Comparison of ENCODE assay signal across 1 cellular context in the genomic region with DNA sequence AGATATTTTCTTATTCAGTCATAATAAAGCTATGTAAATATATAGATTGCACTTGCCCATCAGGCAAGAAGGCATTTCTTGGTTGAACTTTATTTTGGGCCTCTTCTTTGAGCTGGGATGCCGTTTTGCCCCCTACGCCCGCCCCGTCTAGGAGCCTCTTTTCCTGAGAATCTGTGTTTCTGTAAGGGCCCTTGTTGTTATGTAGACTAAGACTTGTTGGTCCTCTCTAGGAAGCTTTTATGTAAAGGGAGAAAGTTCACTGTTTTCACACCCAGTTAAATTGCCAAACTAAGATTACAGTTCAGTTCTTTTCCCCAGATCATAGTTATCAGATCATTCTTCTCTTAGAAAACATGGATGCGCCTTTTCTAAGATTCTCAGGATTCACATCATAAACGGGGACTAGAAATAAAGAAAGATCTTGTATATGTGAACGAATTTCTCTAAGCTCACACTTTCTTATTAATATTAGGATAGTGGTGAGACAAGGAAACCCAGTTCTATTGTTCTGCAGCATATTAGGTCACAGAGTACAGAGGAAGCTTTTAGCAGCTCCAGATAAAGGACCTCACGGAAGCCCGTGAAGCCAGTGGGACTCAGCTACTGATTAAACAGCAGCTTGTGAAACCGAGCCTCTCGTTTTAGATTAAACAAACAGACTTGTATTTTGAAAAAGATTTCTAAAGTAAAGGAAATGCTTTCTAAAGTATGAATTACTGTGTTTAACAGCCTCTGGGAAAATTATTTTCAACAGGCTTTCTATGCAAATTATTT.
A peak's percentile ranks its signal among the peaks of the same experiment; 100 is the strongest.
TF ChIP-seq lines count a peak whose summit lies in the region.

No MANE protein-coding gene starts in this region.

TF ChIP-seq in HepG2, 621 proteins besides CTCF, POLR2A, EP300 and RAD21 (continued from another document):
- TF ChIP-seq ZNF607 (CRISPR knock-in tag; IDR thresholded peaks at IDR 0.05; ENCODE audit: borderline replicate concordance) (no peak), NR2F2 (IDR thresholded peaks at IDR 0.05; ENCODE audit: borderline replicate concordance, low read depth) (no peak), ZNF747 (CRISPR knock-in tag; IDR thresholded peaks at IDR 0.05; ENCODE audit: borderline replicate concordance) (no peak), EEA1 (CRISPR knock-in tag; IDR thresholded peaks at IDR 0.05; ENCODE audit: borderline replicate concordance) (no peak), PLSCR1 (CRISPR knock-in tag; IDR thresholded peaks at IDR 0.05; ENCODE audit: borderline replicate concordance) (no peak), ISL2 (CRISPR knock-in tag; IDR thresholded peaks at IDR 0.05) (peak; percentile 66), ZNF547 (CRISPR knock-in tag; IDR thresholded peaks at IDR 0.05) (no peak), KDM5A (IDR thresholded peaks at IDR 0.05; ENCODE audit: borderline replicate concordance, low read length) (no peak), ZNF230 (CRISPR knock-in tag; IDR thresholded peaks at IDR 0.05) (no peak), NRL (CRISPR knock-in tag; IDR thresholded peaks at IDR 0.05; ENCODE audit: borderline replicate concordance) (no peak), HCFC1 (IDR thresholded peaks at IDR 0.05; ENCODE audit: low read depth, low read length) (no peak), WIZ (CRISPR knock-in tag; IDR thresholded peaks at IDR 0.05) (no peak), ZNF761 (CRISPR knock-in tag; conservative IDR thresholded peaks at IDR 0.05) (no peak), NFIC (IDR thresholded peaks at IDR 0.05; ENCODE audit: low read length) (no peak), ZNF264 (CRISPR knock-in tag; IDR thresholded peaks at IDR 0.05) (no peak), ASH2L (IDR thresholded peaks at IDR 0.05; ENCODE audit: insufficient read length, low read depth, low read length) (no peak), MEIS2 (CRISPR knock-in tag; IDR thresholded peaks at IDR 0.05) (no peak), HNF4A (CRISPR knock-in tag; IDR thresholded peaks at IDR 0.05) (peak; percentile 35), BRD4 (CRISPR knock-in tag; IDR thresholded peaks at IDR 0.05) (no peak), NR1H2 (CRISPR knock-in tag; IDR thresholded peaks at IDR 0.05; ENCODE audit: borderline replicate concordance, low read depth) (no peak), ZNF766 (CRISPR knock-in tag; IDR thresholded peaks at IDR 0.05; ENCODE audit: borderline replicate concordance) (no peak), ZNF337 (CRISPR knock-in tag; IDR thresholded peaks at IDR 0.05; ENCODE audit: borderline replicate concordance, low read depth) (no peak), CREB1 (IDR thresholded peaks at IDR 0.05) (no peak), CREB1 (CRISPR knock-in tag; IDR thresholded peaks at IDR 0.05) (peak; percentile 47), HMG20A (CRISPR knock-in tag; IDR thresholded peaks at IDR 0.05; ENCODE audit: borderline replicate concordance) (peak; percentile 30; the same call in 1 of the 2 replicates), KDM1A (CRISPR knock-in tag; IDR thresholded peaks at IDR 0.05) (no peak), NFIB (CRISPR knock-in tag; IDR thresholded peaks at IDR 0.05; ENCODE audit: borderline replicate concordance) (no peak), FOXA3 (CRISPR knock-in tag; IDR thresholded peaks at IDR 0.05) (peak; percentile 52; the same call in 1 of the 2 replicates), RFX3 (CRISPR knock-in tag; IDR thresholded peaks at IDR 0.05) (no peak), ZNF768 (CRISPR knock-in tag; IDR thresholded peaks at IDR 0.05) (no peak), ERF (CRISPR knock-in tag; IDR thresholded peaks at IDR 0.05) (no peak), THAP8 (CRISPR knock-in tag; IDR thresholded peaks at IDR 0.05; ENCODE audit: borderline replicate concordance) (no peak), SNRNP70 (IDR thresholded peaks at IDR 0.05; ENCODE audit: low read depth, low read length) (no peak), ZNF792 (CRISPR knock-in tag; IDR thresholded peaks at IDR 0.05) (no peak), ZNF501 (CRISPR knock-in tag; IDR thresholded peaks at IDR 0.05) (no peak), HDAC6 (IDR thresholded peaks at IDR 0.05; ENCODE audit: low read depth, low read length) (no peak)
- TF ChIP-seq, protein P1, sequence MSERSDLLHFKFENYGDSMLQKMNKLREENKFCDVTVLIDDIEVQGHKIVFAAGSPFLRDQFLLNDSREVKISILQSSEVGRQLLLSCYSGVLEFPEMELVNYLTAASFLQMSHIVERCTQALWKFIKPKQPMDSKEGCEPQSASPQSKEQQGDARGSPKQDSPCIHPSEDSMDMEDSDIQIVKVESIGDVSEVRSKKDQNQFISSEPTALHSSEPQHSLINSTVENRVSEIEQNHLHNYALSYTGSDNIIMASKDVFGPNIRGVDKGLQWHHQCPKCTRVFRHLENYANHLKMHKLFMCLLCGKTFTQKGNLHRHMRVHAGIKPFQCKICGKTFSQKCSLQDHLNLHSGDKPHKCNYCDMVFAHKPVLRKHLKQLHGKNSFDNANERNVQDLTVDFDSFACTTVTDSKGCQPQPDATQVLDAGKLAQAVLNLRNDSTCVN (CRISPR knock-in tag; IDR thresholded peaks at IDR 0.05; ENCODE audit: borderline replicate concordance) = no peak
- TF ChIP-seq, protein P2, sequence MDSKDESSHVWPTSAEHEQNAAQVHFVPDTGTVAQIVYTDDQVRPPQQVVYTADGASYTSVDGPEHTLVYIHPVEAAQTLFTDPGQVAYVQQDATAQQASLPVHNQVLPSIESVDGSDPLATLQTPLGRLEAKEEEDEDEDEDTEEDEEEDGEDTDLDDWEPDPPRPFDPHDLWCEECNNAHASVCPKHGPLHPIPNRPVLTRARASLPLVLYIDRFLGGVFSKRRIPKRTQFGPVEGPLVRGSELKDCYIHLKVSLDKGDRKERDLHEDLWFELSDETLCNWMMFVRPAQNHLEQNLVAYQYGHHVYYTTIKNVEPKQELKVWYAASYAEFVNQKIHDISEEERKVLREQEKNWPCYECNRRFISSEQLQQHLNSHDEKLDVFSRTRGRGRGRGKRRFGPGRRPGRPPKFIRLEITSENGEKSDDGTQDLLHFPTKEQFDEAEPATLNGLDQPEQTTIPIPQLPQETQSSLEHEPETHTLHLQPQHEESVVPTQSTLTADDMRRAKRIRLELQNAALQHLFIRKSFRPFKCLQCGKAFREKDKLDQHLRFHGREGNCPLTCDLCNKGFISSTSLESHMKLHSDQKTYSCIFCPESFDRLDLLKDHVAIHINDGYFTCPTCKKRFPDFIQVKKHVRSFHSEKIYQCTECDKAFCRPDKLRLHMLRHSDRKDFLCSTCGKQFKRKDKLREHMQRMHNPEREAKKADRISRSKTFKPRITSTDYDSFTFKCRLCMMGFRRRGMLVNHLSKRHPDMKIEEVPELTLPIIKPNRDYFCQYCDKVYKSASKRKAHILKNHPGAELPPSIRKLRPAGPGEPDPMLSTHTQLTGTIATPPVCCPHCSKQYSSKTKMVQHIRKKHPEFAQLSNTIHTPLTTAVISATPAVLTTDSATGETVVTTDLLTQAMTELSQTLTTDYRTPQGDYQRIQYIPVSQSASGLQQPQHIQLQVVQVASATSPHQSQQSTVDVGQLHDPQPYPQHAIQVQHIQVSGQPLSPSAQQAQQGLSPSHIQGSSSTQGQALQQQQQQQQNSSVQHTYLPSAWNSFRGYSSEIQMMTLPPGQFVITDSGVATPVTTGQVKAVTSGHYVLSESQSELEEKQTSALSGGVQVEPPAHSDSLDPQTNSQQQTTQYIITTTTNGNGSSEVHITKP (CRISPR knock-in tag; IDR thresholded peaks at IDR 0.05; ENCODE audit: low read depth) = no peak
- TF ChIP-seq, protein P3, sequence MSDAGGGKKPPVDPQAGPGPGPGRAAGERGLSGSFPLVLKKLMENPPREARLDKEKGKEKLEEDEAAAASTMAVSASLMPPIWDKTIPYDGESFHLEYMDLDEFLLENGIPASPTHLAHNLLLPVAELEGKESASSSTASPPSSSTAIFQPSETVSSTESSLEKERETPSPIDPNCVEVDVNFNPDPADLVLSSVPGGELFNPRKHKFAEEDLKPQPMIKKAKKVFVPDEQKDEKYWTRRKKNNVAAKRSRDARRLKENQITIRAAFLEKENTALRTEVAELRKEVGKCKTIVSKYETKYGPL (CRISPR knock-in tag; IDR thresholded peaks at IDR 0.05) = no peak
- TF ChIP-seq, protein P4, sequence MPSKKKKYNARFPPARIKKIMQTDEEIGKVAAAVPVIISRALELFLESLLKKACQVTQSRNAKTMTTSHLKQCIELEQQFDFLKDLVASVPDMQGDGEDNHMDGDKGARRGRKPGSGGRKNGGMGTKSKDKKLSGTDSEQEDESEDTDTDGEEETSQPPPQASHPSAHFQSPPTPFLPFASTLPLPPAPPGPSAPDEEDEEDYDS (CRISPR knock-in tag; IDR thresholded peaks at IDR 0.05) = peak; percentile 52; the same call in 1 of the 2 replicates
- TF ChIP-seq, protein P5, sequence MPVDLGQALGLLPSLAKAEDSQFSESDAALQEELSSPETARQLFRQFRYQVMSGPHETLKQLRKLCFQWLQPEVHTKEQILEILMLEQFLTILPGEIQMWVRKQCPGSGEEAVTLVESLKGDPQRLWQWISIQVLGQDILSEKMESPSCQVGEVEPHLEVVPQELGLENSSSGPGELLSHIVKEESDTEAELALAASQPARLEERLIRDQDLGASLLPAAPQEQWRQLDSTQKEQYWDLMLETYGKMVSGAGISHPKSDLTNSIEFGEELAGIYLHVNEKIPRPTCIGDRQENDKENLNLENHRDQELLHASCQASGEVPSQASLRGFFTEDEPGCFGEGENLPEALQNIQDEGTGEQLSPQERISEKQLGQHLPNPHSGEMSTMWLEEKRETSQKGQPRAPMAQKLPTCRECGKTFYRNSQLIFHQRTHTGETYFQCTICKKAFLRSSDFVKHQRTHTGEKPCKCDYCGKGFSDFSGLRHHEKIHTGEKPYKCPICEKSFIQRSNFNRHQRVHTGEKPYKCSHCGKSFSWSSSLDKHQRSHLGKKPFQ (CRISPR knock-in tag; IDR thresholded peaks at IDR 0.05; ENCODE audit: insufficient replicate concordance) = no peak
- TF ChIP-seq, protein P6, sequence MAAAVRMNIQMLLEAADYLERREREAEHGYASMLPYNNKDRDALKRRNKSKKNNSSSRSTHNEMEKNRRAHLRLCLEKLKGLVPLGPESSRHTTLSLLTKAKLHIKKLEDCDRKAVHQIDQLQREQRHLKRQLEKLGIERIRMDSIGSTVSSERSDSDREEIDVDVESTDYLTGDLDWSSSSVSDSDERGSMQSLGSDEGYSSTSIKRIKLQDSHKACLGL (CRISPR knock-in tag; IDR thresholded peaks at IDR 0.05) = no peak
TF ChIP-seq in HepG2: peak in this region for 49.
